Comparison of ENCODE assay signal across 10 cellular contexts in genomic region chr13:99859178-99860177, GRCh38.
DNase-seq lines count a peak whose midpoint lies in the region; ATAC-seq, FAIRE-seq and TF ChIP-seq lines count a peak whose summit lies in the region.
"Had no signal": no experiment of that assay in that cellular context is flagged by ENCODE, and none has a peak within 500 bp of the region (broad histone marks: within the 10 kb centered on the region; RNA-seq: fewer than 3 reads in every experiment).

No MANE protein-coding gene starts in this region.

- ATAC-seq in HepG2 (no peak), right lobe of liver (no peak)

- H3K9me3 ChIP-seq in HepG2 (ENCODE audit: low read length) (no peaks in the 10 kb centered on the region), right lobe of liver (no peaks in the 10 kb centered on the region), WERI-Rb-1 (ENCODE audit: severe bottlenecking) (no peaks in the 10 kb centered on the region)

- in situ Hi-C loops in HepG2 (cut with HindIII; ENCODE audit: extremely low pct_ligation_motif_present, low pct_unique_long_range_greater_than_20kb) = no loop called here

- no TSS peak for BruUV-seq in HepG2 (replicated peaks; lab: Mats Ljungman, UMichigan)

- H4K20me1 ChIP-seq in HepG2 (ENCODE audit: insufficient read depth, low read length) = no peaks in the 10 kb centered on the region

- intact Hi-C loops in HepG2 (cut with micrococcal nuclease; ENCODE audit: unreplicated experiment) = no loop called here
- intact Hi-C loops in right lobe of liver (cut with DNase I) = no loop called here

- no peak for TF ChIP-seq RAD21 in HepG2 (CRISPR knock-in tag; IDR thresholded peaks at IDR 0.05)

- H3K36me3 ChIP-seq in HepG2 (replicated peaks in 1 of 2; ENCODE audit: control insufficient read depth in 1 of 2, insufficient read depth in 2 of 2, low read length in 2 of 2) (no peaks in the 10 kb centered on the region), right lobe of liver (no peaks in the 10 kb centered on the region), WERI-Rb-1 (no peaks in the 10 kb centered on the region)

- POLR2A ChIA-PET in HepG2 (lab: Yijun Ruan, JAX) = no interaction called here

- H3K27me3 ChIP-seq in HepG2 (ENCODE audit: control insufficient read depth in 1 of 2, insufficient read depth in 2 of 2, low read length in 2 of 2) (no peaks in the 10 kb centered on the region), right lobe of liver (no peaks in the 10 kb centered on the region), WERI-Rb-1 (ENCODE audit: insufficient read depth, low read depth, severe bottlenecking) (no peaks in the 10 kb centered on the region)

- H3K4me2 ChIP-seq in HepG2 (ENCODE audit: low read depth, low read length) = no peak overlapping the region

- CTCF ChIA-PET in HepG2 (lab: Yijun Ruan, JAX; ENCODE audit: low intra/inter-chr PET ratio, low total read pairs) = no interaction called here

- no peak overlapping the region for H3K4me3 ChIP-seq in HepG2 (replicated peaks in 1 of 3; ENCODE audit: insufficient read depth in 1 of 3, low read depth in 2 of 3, low read length in 3 of 3)
- no peak overlapping the region for H3K4me3 ChIP-seq in right lobe of liver
- no peak overlapping the region for H3K4me3 ChIP-seq in WERI-Rb-1 (ENCODE audit: low read depth, low read length)

- H3K9ac ChIP-seq in HepG2 (ENCODE audit: insufficient read depth, low read depth, low read length) = no peak overlapping the region

- no peak for TF ChIP-seq POLR2A in HepG2 (IDR thresholded peaks at IDR 0.05; ENCODE audit: insufficient read depth in 1 of 2, low read depth in 2 of 2, low read length in 2 of 2)
- TF ChIP-seq POLR2A in right lobe of liver (IDR thresholded peaks at IDR 0.05) = no peak

- no peak for TF ChIP-seq CTCF in HepG2 (CRISPR knock-in tag; IDR thresholded peaks at IDR 0.05)
- no peak for TF ChIP-seq CTCF in right lobe of liver (IDR thresholded peaks at IDR 0.05)
- TF ChIP-seq CTCF in endothelial cell (IDR thresholded peaks at IDR 0.05; ENCODE audit: unreplicated experiment) = no peak
- no peak for TF ChIP-seq CTCF in WERI-Rb-1 (IDR thresholded peaks at IDR 0.05; ENCODE audit: low read depth, low read length)
- TF ChIP-seq CTCF in progenitor cell of endocrine pancreas (IDR thresholded peaks at IDR 0.05; ENCODE audit: unreplicated experiment) = no peak

- H3K4me1 Mint-ChIP-seq in endothelial cell (ENCODE audit: unreplicated experiment) (peaks cover 26% of the 10 kb centered on the region), progenitor cell of endocrine pancreas (ENCODE audit: low read depth) (peaks cover 2% of the 10 kb centered on the region)

- H2AFZ ChIP-seq in HepG2 (ENCODE audit: low read length) = no peak overlapping the region

- H3K27me3 Mint-ChIP-seq in endothelial cell (ENCODE audit: unreplicated experiment) = no peaks in the 10 kb centered on the region
- peaks cover 15% of the 10 kb centered on the region for H3K27me3 Mint-ChIP-seq in progenitor cell of endocrine pancreas

- H3K27ac Mint-ChIP-seq in endothelial cell (ENCODE audit: unreplicated experiment) (no peak overlapping the region), progenitor cell of endocrine pancreas (no peak overlapping the region)

- 92% methylated on average over 17 of the region's 18 CpGs for WGBS in HepG2 (ENCODE audit: low lambda C conversion rate)
- 78% methylated on average over 14 of the region's 18 CpGs for WGBS in right lobe of liver (ENCODE audit: insufficient coverage, low coverage, low lambda C conversion rate, missing lambda C conversion rate)

- TF ChIP-seq EP300 in HepG2 (IDR thresholded peaks at IDR 0.05; ENCODE audit: low read depth in 2 of 2, low read length in 2 of 2) (no peak), HepG2 (CRISPR knock-in tag; IDR thresholded peaks at IDR 0.05; ENCODE audit: borderline replicate concordance) (no peak)

- H3K79me2 ChIP-seq in HepG2 (ENCODE audit: insufficient read depth, low read length) = no peaks in the 10 kb centered on the region

- no peaks in the 10 kb centered on the region for H3K36me3 Mint-ChIP-seq in endothelial cell (ENCODE audit: low read depth, unreplicated experiment)
- no peaks in the 10 kb centered on the region for H3K36me3 Mint-ChIP-seq in progenitor cell of endocrine pancreas (ENCODE audit: insufficient read depth)

- no peak for FAIRE-seq in HepG2 (lab: Jason Lieb, UNC)

- H3K4me1 ChIP-seq in HepG2 (ENCODE audit: insufficient read depth, low read length) (no peaks in the 10 kb centered on the region), right lobe of liver (peaks cover 0 to 6% (median 0%) of the 10 kb centered on the region in 4 donors)

- H3K27ac ChIP-seq in HepG2 (ENCODE audit: extremely low read length, insufficient read depth, low read length) (no peak overlapping the region), right lobe of liver (no peak overlapping the region), WERI-Rb-1 (no peak overlapping the region)
- H3K27ac ChIP-seq: C4-2B had no signal

- DNase-seq in HepG2 (ENCODE audit: low spot score) (no peak), right lobe of liver (no peak), HK-2 (ENCODE audit: unreplicated experiment) (peak; percentile 7), cerebellum (ENCODE audit: low spot score) (peak; percentile 89), endothelial cell (ENCODE audit: low spot score) (no peak), WERI-Rb-1 (no peak), NCI-H2196 (lab: John Stamatoyannopoulos, UW; ENCODE audit: unreplicated experiment) (no peak), progenitor cell of endocrine pancreas (ENCODE audit: low spot score, unreplicated experiment) (no peak)
- DNase-seq: MV-4-11 had no signal

- H3K9me3 Mint-ChIP-seq in endothelial cell (ENCODE audit: unreplicated experiment) = no peaks in the 10 kb centered on the region
- no peaks in the 10 kb centered on the region for H3K9me3 Mint-ChIP-seq in progenitor cell of endocrine pancreas (ENCODE audit: low read depth)

- H3K4me3 Mint-ChIP-seq in endothelial cell (ENCODE audit: unreplicated experiment) (no peak overlapping the region), progenitor cell of endocrine pancreas (ENCODE audit: low read depth) (no peak overlapping the region)

TF ChIP-seq in HepG2, 621 proteins besides CTCF, POLR2A, EP300 and RAD21:
- TF ChIP-seq SMARCC2 (IDR thresholded peaks at IDR 0.05) (no peak), MAFK (conservative IDR thresholded peaks at IDR 0.05 in 1 of 2, IDR thresholded peaks at IDR 0.05 in 1 of 2; ENCODE audit: low read length in 2 of 2) (peak in 1 of 2 experiments; percentile 69; a peak in 3 of 4 replicates), MAFF (IDR thresholded peaks at IDR 0.05; ENCODE audit: low read depth, low read length) (0 out of 2 replicates have a peak, but pooled peaks have one; percentile 40), ZNF513 (CRISPR knock-in tag; conservative IDR thresholded peaks at IDR 0.05) (no peak)

Comparison
In these comparisons a context has a peak if more than half of its experiments do, and no peak if none do; other contexts are left out.
1. DNase-seq: peak in HK-2 (single experiment) and cerebellum (single experiment); none in HepG2 (single experiment), right lobe of liver (0 of 3), endothelial cell (single experiment), WERI-Rb-1 (single experiment), NCI-H2196 (single experiment) and progenitor cell of endocrine pancreas (single experiment).